Comparison of ENCODE assay signal across 8 cellular contexts in genomic region chr20:38445901-38446425, GRCh38. TPM values are rescaled to one million over a fixed set of nuclear protein-coding genes. Genes with fewer than 3 reads are reported as not detected.
DNase-seq lines count a peak whose midpoint lies in the region; ATAC-seq and TF ChIP-seq lines count a peak whose summit lies in the region.

No MANE protein-coding gene starts in this region.

- H3K9ac ChIP-seq in SU-DHL-6 (ENCODE audit: low read length) (no peak overlapping the region), fibroblast of lung (ENCODE audit: insufficient read depth, low read length) (no peak overlapping the region), skeletal muscle satellite cell (ENCODE audit: low read depth, low read length) (peak overlapping the region; percentile 99)

- peak overlapping the region; percentile 22 for H3K4me2 ChIP-seq in SU-DHL-6 (ENCODE audit: low read depth, low read length, poor library complexity, severe bottlenecking)
- peak overlapping the region; percentile 55 for H3K4me2 ChIP-seq in fibroblast of lung (ENCODE audit: extremely low read depth, insufficient read depth, low read length)
- peak overlapping the region; percentile 90 for H3K4me2 ChIP-seq in skeletal muscle satellite cell (ENCODE audit: low read length)

- H3K79me2 ChIP-seq in SU-DHL-6 (ENCODE audit: insufficient read depth, low read length) (peaks cover 7% of the 10 kb centered on the region; the same call in 1 of the 2 replicates), fibroblast of lung (ENCODE audit: control insufficient read depth, insufficient read depth, low read length) (no peaks in the 10 kb centered on the region)

- WGBS in body of pancreas, 2 donors = 55 to 61% methylated on average over 6 of the region's 6 CpGs

- no peak for TF ChIP-seq CTCF in SU-DHL-6 (IDR thresholded peaks at IDR 0.05; ENCODE audit: insufficient read depth, low read length, poor library complexity, severe bottlenecking)
- TF ChIP-seq CTCF in fibroblast of lung (conservative IDR thresholded peaks at IDR 0.05 in 1 of 2, IDR thresholded peaks at IDR 0.05 in 1 of 2; ENCODE audit: low read depth in 1 of 2, low read length in 2 of 2) = no peak
- no peak for TF ChIP-seq CTCF in body of pancreas (IDR thresholded peaks at IDR 0.05)

- in situ Hi-C loops in HAP-1 (cut with MboI; ENCODE audit: low sequenced_read_pairs) = no loop called here

- H3K9me3 ChIP-seq in HAP-1 = no peaks in the 10 kb centered on the region
- no peaks in the 10 kb centered on the region for H3K9me3 ChIP-seq in SU-DHL-6 (ENCODE audit: insufficient read depth, low read length)
- H3K9me3 ChIP-seq in fibroblast of lung (ENCODE audit: control insufficient read depth, insufficient read depth, low read depth, low read length) = no peaks in the 10 kb centered on the region
- no peaks in the 10 kb centered on the region for H3K9me3 ChIP-seq in skeletal muscle satellite cell (replicated peaks; ENCODE audit: low read length)
- no peaks in the 10 kb centered on the region for H3K9me3 ChIP-seq in body of pancreas

- no peaks in the 10 kb centered on the region; the same call in 1 of the 2 replicates for H3K4me1 ChIP-seq in HAP-1
- no peaks in the 10 kb centered on the region for H3K4me1 ChIP-seq in fibroblast of lung (ENCODE audit: control insufficient read depth, extremely low read depth, insufficient read depth, low read length)
- H3K4me1 ChIP-seq in skeletal muscle satellite cell (ENCODE audit: control insufficient read depth, insufficient read depth, low read length) = peaks cover 12% of the 10 kb centered on the region
- H3K4me1 ChIP-seq in body of pancreas = peaks cover 11% of the 10 kb centered on the region

- H3K4me3 ChIP-seq in HAP-1 (peak overlapping the region; percentile 92), SU-DHL-6 (ENCODE audit: insufficient read depth, low read length, poor library complexity, severe bottlenecking) (peak overlapping the region; percentile 10), fibroblast of lung (replicated peaks in 1 of 4; ENCODE audit: control extremely low read depth in 1 of 4, insufficient read depth in 1 of 4, low read depth in 3 of 4, low read length in 4 of 4) (peak overlapping the region in 3 of 4 experiments; percentile 13 to 100 (median 83)), skeletal muscle satellite cell (ENCODE audit: low read length) (peak overlapping the region; percentile 95), body of pancreas (peak overlapping the region in 1 of 2 donors; percentile 77)

- DNase-seq in HAP-1 (ENCODE audit: low spot score in 2 of 2) (no peak), fibroblast of lung (ENCODE audit: low read depth in 2 of 2) (no peak), body of pancreas (no peak), NCI-H510A treated with DMSO at 0.1 percent for 48 hours (lab: John Stamatoyannopoulos, UW) (no peak), NCI-H2029 (lab: John Stamatoyannopoulos, UW) (no peak)
- no peak for DNase-seq in stimulated activated CD4-positive, alpha-beta T cell treated with anti-CD3 and anti-CD28 coated beads, Interleukin-4, amount 100 ng/mL, for 1 hour

- no peaks in the 10 kb centered on the region for H3F3A ChIP-seq in SU-DHL-6 (ENCODE audit: insufficient read depth)

- no peak for ATAC-seq in body of pancreas

- intact Hi-C loops in body of pancreas (cut with DNase I) = no loop called here

- H3K27ac ChIP-seq in SU-DHL-6 (ENCODE audit: low read depth, low read length) = no peak overlapping the region
- H3K27ac ChIP-seq in fibroblast of lung (ENCODE audit: insufficient read depth, low read length) = no peak overlapping the region
- no peak overlapping the region for H3K27ac ChIP-seq in body of pancreas

- no peaks in the 10 kb centered on the region for H3K9me2 ChIP-seq in SU-DHL-6 (replicated peaks; ENCODE audit: insufficient read depth, low read length)

- H2AFZ ChIP-seq in SU-DHL-6 (ENCODE audit: low read depth, low read length, severe bottlenecking) = peak overlapping the region; percentile 83
- H2AFZ ChIP-seq in fibroblast of lung (ENCODE audit: low read length) = peak overlapping the region; percentile 74

- H3K27me3 ChIP-seq in HAP-1 (ENCODE audit: low read depth) (no peaks in the 10 kb centered on the region), SU-DHL-6 (ENCODE audit: low read length) (no peaks in the 10 kb centered on the region), fibroblast of lung (ENCODE audit: control insufficient read depth, insufficient read depth, low read length) (no peaks in the 10 kb centered on the region), skeletal muscle satellite cell (ENCODE audit: control insufficient read depth, insufficient read depth, low read length) (peaks cover 8% of the 10 kb centered on the region), body of pancreas (no peaks in the 10 kb centered on the region)

- peaks cover 20% of the 10 kb centered on the region for H3K36me3 ChIP-seq in HAP-1 (replicated peaks)
- H3K36me3 ChIP-seq in SU-DHL-6 (ENCODE audit: low read length) = no peaks in the 10 kb centered on the region
- peaks cover 4% of the 10 kb centered on the region for H3K36me3 ChIP-seq in fibroblast of lung (ENCODE audit: control insufficient read depth, insufficient read depth, low read length)
- H3K36me3 ChIP-seq in skeletal muscle satellite cell (ENCODE audit: insufficient read depth, low read length) = peaks cover 17% of the 10 kb centered on the region
- no peaks in the 10 kb centered on the region for H3K36me3 ChIP-seq in body of pancreas (replicated peaks in 1 of 2; ENCODE audit: insufficient read depth in 1 of 2, low read depth in 2 of 2)

- H4K20me1 ChIP-seq in SU-DHL-6 (ENCODE audit: low read depth, low read length) (no peaks in the 10 kb centered on the region), fibroblast of lung (ENCODE audit: control insufficient read depth, extremely low read depth, insufficient read depth, low read length) (no peaks in the 10 kb centered on the region)

- TF ChIP-seq POLR2A in body of pancreas (IDR thresholded peaks at IDR 0.05) = no peak

RNA-seq across cellular contexts. Expression of gene SNHG17, which starts 10.8 kb away (rescaled TPM):
- total RNA-seq in fibroblast of lung = 5.4 and 10.6 TPM in 2 replicates
- polyA plus RNA-seq in fibroblast of lung = 15.0 and 50.2 TPM in 2 replicates
- 20.8 and 99.2 TPM in 2 replicates for polyA plus RNA-seq in fibroblast of lung (2012)
- polyA minus RNA-seq in fibroblast of lung (ENCODE audit: low replicate concordance) = 17.0 and 65.8 TPM in 2 replicates
- total RNA-seq in skeletal muscle satellite cell (2012; rRNA removed) = 10.0 and 11.2 TPM in 2 replicates
- total RNA-seq in body of pancreas = 10 to 100 TPM; 18.2 to 42.5 TPM

RNA-seq across cellular contexts. Expression of gene RALGAPB, which starts 26.7 kb away (rescaled TPM):
- total RNA-seq in fibroblast of lung (22.1 and 31.4 TPM in 2 replicates), body of pancreas (10 to 100 TPM; 23.1 to 24.4 TPM)
- polyA plus RNA-seq in fibroblast of lung = 15.6 and 19.5 TPM in 2 replicates
- 12.7 and 15.4 TPM in 2 replicates for polyA plus RNA-seq in fibroblast of lung (2012)
- polyA minus RNA-seq in fibroblast of lung (ENCODE audit: low replicate concordance) = 13.8 and 15.2 TPM in 2 replicates
- 23.8 and 27.6 TPM in 2 replicates for total RNA-seq in skeletal muscle satellite cell (2012; rRNA removed)

Comparison
In these comparisons a context has a peak if more than half of its experiments do, and no peak if none do; other contexts are left out.
1. H3K4me2 ChIP-seq: peak in every context shown above with its lines; median percentile 90 in skeletal muscle satellite cell; 55 in fibroblast of lung; 22 in SU-DHL-6.